Comparison of ENCODE assay signal across 9 cellular contexts in the genomic region with DNA sequence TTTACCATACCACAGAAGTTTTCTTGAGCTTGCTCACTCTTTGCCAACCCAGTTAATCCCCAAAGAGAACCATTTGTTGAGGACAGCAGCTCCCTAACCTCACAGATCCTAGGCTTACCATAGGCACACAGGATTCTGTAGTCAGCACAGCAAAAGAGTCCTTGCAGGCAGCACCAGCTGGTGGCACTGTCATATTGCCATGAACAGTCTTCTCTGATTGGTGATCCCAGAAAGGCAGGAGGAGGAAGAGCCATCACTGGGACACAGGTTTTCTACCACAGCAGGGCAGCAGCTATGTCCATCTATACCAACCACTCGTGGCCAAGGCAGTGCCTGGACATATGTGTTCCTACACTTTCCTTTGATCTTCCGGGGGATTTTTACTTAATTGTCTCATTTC.
DNase-seq lines count a peak whose midpoint lies in the region; ATAC-seq and TF ChIP-seq lines count a peak whose summit lies in the region.
"Had no signal": no experiment of that assay in that cellular context is flagged by ENCODE, and none has a peak within 500 bp of the region (broad histone marks: within the 10 kb centered on the region; RNA-seq: fewer than 3 reads in every experiment).

No MANE protein-coding gene starts in this region.

- ATAC-seq in upper lobe of left lung (ENCODE audit: low FRiP score in 2 of 2) (peak; percentile 41 to 47), HG02623 (IDR thresholded peaks at IDR 0.05; ENCODE audit: unreplicated experiment) (no peak)

- TF ChIP-seq CTCF in astrocyte of the spinal cord (IDR thresholded peaks at IDR 0.05; ENCODE audit: low read depth, low read length) (peak; percentile 25), upper lobe of left lung (IDR thresholded peaks at IDR 0.05) (peak in 4 of 6 experiments; percentile 21 to 55 (median 30))

- H3K27ac ChIP-seq in upper lobe of left lung, result peak overlapping the region in 2 of 4 donors; percentile 19 to 59
- H3K27ac ChIP-seq: HL-60 had no signal

- DNase-seq in DMS153 treated with DMSO at 0.1 percent for 48 hours (lab: John Stamatoyannopoulos, UW; ENCODE audit: unreplicated experiment), result peak; percentile 43
- DNase-seq in NCI-H1436 treated with DMSO at 0.1 percent for 48 hours (lab: John Stamatoyannopoulos, UW), result peak; percentile 48
- DNase-seq in astrocyte of the spinal cord (ENCODE audit: low read depth, low spot score), result peak; percentile 17
- DNase-seq in inferior parietal cortex (ENCODE audit: extremely low spot score), result peak; percentile 66
- peak in 1 of 2 donors; percentile 72 for DNase-seq in upper lobe of left lung
- DNase-seq in GM19240 (ENCODE audit: insufficient read length, low spot score), result no peak
- no peak for DNase-seq in LoVo (ENCODE audit: low spot score)

- H3K36me3 ChIP-seq in upper lobe of left lung, result no peaks in the 10 kb centered on the region

- no peaks in the 10 kb centered on the region for H3K27me3 ChIP-seq in upper lobe of left lung

- TF ChIP-seq EP300 in upper lobe of left lung (IDR thresholded peaks at IDR 0.05), result no peak

- 79 to 92% methylated on average over 2 of the region's 2 CpGs for WGBS in upper lobe of left lung, 2 donors

- in situ Hi-C loops in astrocyte of the spinal cord (cut with HindIII; ENCODE audit: low sequenced_read_pairs), result no loop called here

- H3K9me3 ChIP-seq in upper lobe of left lung, result no peaks in the 10 kb centered on the region

- no peak for TF ChIP-seq POLR2A in upper lobe of left lung (IDR thresholded peaks at IDR 0.05)

- H3K4me3 ChIP-seq in astrocyte of the spinal cord (ENCODE audit: low read depth, low read length), result no peak overlapping the region
- H3K4me3 ChIP-seq in upper lobe of left lung, result no peak overlapping the region

- H3K4me1 ChIP-seq in upper lobe of left lung, result peaks cover 0 to 9% (median 0%) of the 10 kb centered on the region in 4 donors

Comparison
In these comparisons a context has a peak if more than half of its experiments do, and no peak if none do; other contexts are left out.
1. DNase-seq: peak in DMS153 treated with DMSO at 0.1 percent for 48 hours (single experiment), NCI-H1436 treated with DMSO at 0.1 percent for 48 hours (single experiment), astrocyte of the spinal cord (single experiment) and inferior parietal cortex (single experiment); none in GM19240 (single experiment) and LoVo (single experiment).